In genomic region chr2:170770304-170771048, GRCh38 we compare ENCODE assay signal across 9 cellular contexts. TPM values are rescaled to one million over a fixed set of nuclear protein-coding genes. Genes with fewer than 3 reads are reported as not detected.
DNase-seq lines count a peak whose midpoint lies in the region; ATAC-seq and TF ChIP-seq lines count a peak whose summit lies in the region.
"Had no signal": no experiment of that assay in that cellular context is flagged by ENCODE, and none has a peak within 500 bp of the region (broad histone marks: within the 10 kb centered on the region; RNA-seq: fewer than 3 reads in every experiment).

Gene ERICH2, plus strand, starts transcription at chr2:170770378. Its CDS starts 304 bp downstream, at chr2:170770682.

- peak; percentile 75 for ATAC-seq in HG03103 (IDR thresholded peaks at IDR 0.05; ENCODE audit: low read depth, unreplicated experiment)
- peak; percentile 88 for ATAC-seq in activated CD4-positive, alpha-beta T cell treated with anti-CD3 and anti-CD28 coated beads for 36 hours

- peaks cover 8% of the 10 kb centered on the region for H3K27me3 Mint-ChIP-seq in activated CD4-positive, alpha-beta T cell treated with anti-CD3 and anti-CD28 coated beads for 36 hours

- POLR2A ChIA-PET in activated CD4-positive, alpha-beta T cell treated with anti-CD3 and anti-CD28 coated beads for 36 hours (lab: Charles Lee): interaction anchor here (0.7 kb wide), 1 partner anchor 52 kb away, joined by 3 read pairs; no protein-coding TSS in a partner anchor

- peak; percentile 73 for DNase-seq in SIG-M5 treated with dmso at 0.1 percent for 504 hours (lab: John Stamatoyannopoulos, UW; ENCODE audit: unreplicated experiment)
- DNase-seq in SIG-M5 (lab: John Stamatoyannopoulos, UW): no peak
- DNase-seq in NCI-H226: peak; percentile 79
- DNase-seq in activated CD4-positive, alpha-beta T cell treated with anti-CD3 and anti-CD28 coated beads for 36 hours: peak; percentile 83
- DNase-seq in colonic mucosa: peak; percentile 82
- DNase-seq in left kidney (ENCODE audit: low read depth, low spot score): peak; percentile 92
- peak; percentile 62 for DNase-seq in stimulated activated CD4-positive, alpha-beta T cell treated with anti-CD3 and anti-CD28 coated beads, Interleukin-1b, Interleukin-23, amount 100 ng/mL, for 48 hours
- DNase-seq: DND-41 had no signal

- peak within 1 kb of the TSS; percentile 48 for H3K27ac ChIP-seq in colonic mucosa

- no peaks in the 10 kb centered on the region for H3K36me3 Mint-ChIP-seq in activated CD4-positive, alpha-beta T cell treated with anti-CD3 and anti-CD28 coated beads for 36 hours (ENCODE audit: low read depth)

- H3K4me1 ChIP-seq in colonic mucosa: no peaks in the 10 kb centered on the region

- H3K4me1 Mint-ChIP-seq in activated CD4-positive, alpha-beta T cell treated with anti-CD3 and anti-CD28 coated beads for 36 hours: peaks cover 13% of the 10 kb centered on the region

- no peak for TF ChIP-seq CTCF in colonic mucosa (IDR thresholded peaks at IDR 0.05)

- H3K27ac Mint-ChIP-seq in activated CD4-positive, alpha-beta T cell treated with anti-CD3 and anti-CD28 coated beads for 36 hours: peak within 1 kb of the TSS; percentile 73

- CTCF ChIA-PET in activated CD4-positive, alpha-beta T cell treated with anti-CD3 and anti-CD28 coated beads for 36 hours (lab: Charles Lee): interaction anchor here (0.7 to 2.3 kb wide), 12 partner anchors 10 to 778 kb away, joined by 3 to 14 read pairs (median 3); partner anchors contain the start of gene GORASP2

- intact Hi-C loops in activated CD4-positive, alpha-beta T cell treated with anti-CD3 and anti-CD28 coated beads for 36 hours (cut with DNase I, micrococcal nuclease): loop anchor here (1.0 to 10.0 kb wide), 8 partner anchors 44 to 946 kb away; partner anchors contain the start of genes GORASP2 (in 2 of the 2), SP5 (in 2 of the 2), GAD1 (in 1 of the 2) and METTL5 (in 1 of the 2)
- intact Hi-C loops in colonic mucosa (cut with DNase I): loop anchor here (5.0 kb wide), 1 partner anchor 58 kb away; no protein-coding TSS in a partner anchor

- peak within 1 kb of the TSS; percentile 51 to 72 for H3K9ac ChIP-seq in colonic mucosa (ENCODE audit: low read depth in 2 of 2, low read length in 2 of 2)

- H3K36me3 ChIP-seq in colonic mucosa: no peaks in the 10 kb centered on the region

- no peaks in the 10 kb centered on the region for H3K9me3 Mint-ChIP-seq in activated CD4-positive, alpha-beta T cell treated with anti-CD3 and anti-CD28 coated beads for 36 hours (ENCODE audit: low read depth)

- no peaks in the 10 kb centered on the region for H3K27me3 ChIP-seq in colonic mucosa

- no peaks in the 10 kb centered on the region for H3K9me3 ChIP-seq in colonic mucosa

- H3K4me3 Mint-ChIP-seq in activated CD4-positive, alpha-beta T cell treated with anti-CD3 and anti-CD28 coated beads for 36 hours: peak within 1 kb of the TSS; percentile 79

- peak within 1 kb of the TSS; percentile 60 for H3K4me3 ChIP-seq in colonic mucosa

RNA-seq across cellular contexts. Expression of gene ERICH2, which starts in this region (rescaled TPM):
- not detected for total RNA-seq in activated CD4-positive, alpha-beta T cell treated with anti-CD3 and anti-CD28 coated beads for 36 hours
- total RNA-seq in colonic mucosa: not detected

Comparison
In these comparisons a context has a peak if more than half of its experiments do, and no peak if none do; other contexts are left out.
1. Peak in DNase-seq and ATAC-seq in activated CD4-positive, alpha-beta T cell treated with anti-CD3 and anti-CD28 coated beads for 36 hours; RNA of the gene not detected or under 1 TPM.
2. Peak in DNase-seq, H3K4me3 ChIP-seq, H3K27ac ChIP-seq and H3K9ac ChIP-seq in colonic mucosa; RNA of the gene not detected or under 1 TPM.